Comparison of ENCODE assay signal across 7 cellular contexts in the genomic region with DNA sequence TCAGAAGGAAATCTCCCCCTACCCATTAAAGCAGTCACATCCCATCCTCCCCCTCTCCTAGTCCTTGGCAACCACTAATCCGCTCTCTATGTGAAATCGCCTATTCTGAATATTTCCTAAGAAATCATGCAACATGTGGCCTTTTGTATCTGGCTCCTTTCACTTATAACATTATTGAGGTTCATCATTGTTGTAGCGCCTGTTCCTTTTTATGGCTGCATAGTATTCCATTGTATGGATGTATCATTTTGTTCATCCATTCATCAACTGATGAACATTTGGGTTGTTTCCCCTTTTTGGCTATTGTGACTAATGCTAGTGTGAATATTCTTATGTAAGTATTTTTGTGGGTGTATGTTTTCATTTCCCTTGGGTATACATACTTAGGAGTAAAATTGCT. TPM values are rescaled to one million over a fixed set of nuclear protein-coding genes. Genes with fewer than 3 reads are reported as not detected.
A peak's percentile ranks its signal among the peaks of the same experiment; 100 is the strongest.
DNase-seq lines count a peak whose midpoint lies in the region; ATAC-seq and TF ChIP-seq lines count a peak whose summit lies in the region.
"Not testable (repeated sequence)": the region's sequence is repeated elsewhere in the genome, so short reads cannot be mapped to it uniquely, and the experiment has no call there.

No MANE protein-coding gene starts in this region.

- H3K9me3 ChIP-seq in CD4-positive, alpha-beta T cell (ENCODE audit: control insufficient read depth, low read length), result not testable (repeated sequence)

- peaks cover 84% of the 10 kb centered on the region for H3K4me1 Mint-ChIP-seq in CD4-positive, alpha-beta T cell (ENCODE audit: low read depth)
- H3K4me1 Mint-ChIP-seq in HFFc6 (ENCODE audit: low read depth) (peaks cover 47% of the 10 kb centered on the region), brain (peaks cover 78% of the 10 kb centered on the region), immature natural killer cell (peaks cover 60 to 80% of the 10 kb centered on the region in 2 donors), neural crest cell (peaks cover 24% of the 10 kb centered on the region)
- peaks cover 45% of the 10 kb centered on the region for H3K4me1 Mint-ChIP-seq in T-helper 1 cell treated with Interleukin-12 subunit alpha and Interleukin-12 subunit beta and Interleukin-4 antibody, amounts not matched to agents 30 μg/mL and 1 μg/mL, for 36 hours (ENCODE audit: low read depth)
- peaks cover 68% of the 10 kb centered on the region for H3K4me1 Mint-ChIP-seq in activated T-cell treated with anti-CD3 and anti-CD28 coated beads, Interleukin-2, amount 50 U/mL, for 72 hours (ENCODE audit: low read depth)

- not testable (repeated sequence) for H3K27me3 ChIP-seq in CD4-positive, alpha-beta T cell (ENCODE audit: control insufficient read depth, insufficient read depth, low read length)

- peak overlapping the region; percentile 87 for H3K27ac Mint-ChIP-seq in CD4-positive, alpha-beta T cell
- not testable (repeated sequence) for H3K27ac Mint-ChIP-seq in HFFc6; activated T-cell treated with anti-CD3 and anti-CD28 coated beads, Interleukin-2, amount 50 U/mL, for 72 hours; neural crest cell (ENCODE audit: unreplicated experiment)
- peak overlapping the region; percentile 49 for H3K27ac Mint-ChIP-seq in T-helper 1 cell treated with Interleukin-12 subunit alpha and Interleukin-12 subunit beta and Interleukin-4 antibody, amounts not matched to agents 30 μg/mL and 1 μg/mL, for 36 hours
- H3K27ac Mint-ChIP-seq in brain, result peak overlapping the region in 1 of 5 experiments; percentile 44
- H3K27ac Mint-ChIP-seq in immature natural killer cell, result peak overlapping the region in 4 of 6 donors; percentile 41 to 93 (median 58)

- CTCF ChIA-PET in CD4-positive, alpha-beta T cell (lab: Charles Lee), result not testable (repeated sequence)

- H3K4me3 Mint-ChIP-seq in CD4-positive, alpha-beta T cell, result peak overlapping the region; percentile 75
- H3K4me3 Mint-ChIP-seq in HFFc6 (peak overlapping the region; percentile 56), brain (peak overlapping the region; percentile 84 to 92 (median 89)), immature natural killer cell (peak overlapping the region; percentile 67 to 98 (median 71)), neural crest cell (peak overlapping the region; percentile 81)
- H3K4me3 Mint-ChIP-seq in T-helper 1 cell treated with Interleukin-12 subunit alpha and Interleukin-12 subunit beta and Interleukin-4 antibody, amounts not matched to agents 30 μg/mL and 1 μg/mL, for 36 hours, result peak overlapping the region; percentile 81
- peak overlapping the region; percentile 44 to 79 for H3K4me3 Mint-ChIP-seq in activated T-cell treated with anti-CD3 and anti-CD28 coated beads, Interleukin-2, amount 50 U/mL, for 72 hours

- not testable (repeated sequence) for H3K27me3 Mint-ChIP-seq in CD4-positive, alpha-beta T cell; HFFc6 (ENCODE audit: insufficient read depth); T-helper 1 cell treated with Interleukin-12 subunit alpha and Interleukin-12 subunit beta and Interleukin-4 antibody, amounts not matched to agents 30 μg/mL and 1 μg/mL, for 36 hours (ENCODE audit: low read depth); activated T-cell treated with anti-CD3 and anti-CD28 coated beads, Interleukin-2, amount 50 U/mL, for 72 hours (ENCODE audit: low read depth); brain; neural crest cell (ENCODE audit: low read depth)
- H3K27me3 Mint-ChIP-seq in immature natural killer cell (ENCODE audit: low read depth in 3 of 3), result peaks cover 9 to 19% (median 12%) of the 10 kb centered on the region in 3 donors

- not testable (repeated sequence) for H3K9me3 Mint-ChIP-seq in CD4-positive, alpha-beta T cell; HFFc6; activated T-cell treated with anti-CD3 and anti-CD28 coated beads, Interleukin-2, amount 50 U/mL, for 72 hours; brain; immature natural killer cell
- peaks cover 13% of the 10 kb centered on the region for H3K9me3 Mint-ChIP-seq in T-helper 1 cell treated with Interleukin-12 subunit alpha and Interleukin-12 subunit beta and Interleukin-4 antibody, amounts not matched to agents 30 μg/mL and 1 μg/mL, for 36 hours
- peaks cover 10% of the 10 kb centered on the region for H3K9me3 Mint-ChIP-seq in neural crest cell

- POLR2A ChIA-PET in CD4-positive, alpha-beta T cell (lab: Charles Lee), result not testable (repeated sequence)

- not testable (repeated sequence) for TF ChIP-seq CTCF in CD4-positive, alpha-beta T cell (IDR thresholded peaks at IDR 0.05); HFFc6 (IDR thresholded peaks at IDR 0.05); brain (conservative IDR thresholded peaks at IDR 0.05); neural crest cell (conservative IDR thresholded peaks at IDR 0.05)

- peaks cover 71% of the 10 kb centered on the region for H3K36me3 Mint-ChIP-seq in CD4-positive, alpha-beta T cell (ENCODE audit: low read depth)
- H3K36me3 Mint-ChIP-seq in HFFc6 (ENCODE audit: low read depth) (peaks cover 29% of the 10 kb centered on the region), brain (peaks cover 40% of the 10 kb centered on the region), neural crest cell (ENCODE audit: low read depth) (peaks cover 23% of the 10 kb centered on the region)
- H3K36me3 Mint-ChIP-seq in T-helper 1 cell treated with Interleukin-12 subunit alpha and Interleukin-12 subunit beta and Interleukin-4 antibody, amounts not matched to agents 30 μg/mL and 1 μg/mL, for 36 hours (ENCODE audit: low read depth), result peaks cover 32% of the 10 kb centered on the region
- H3K36me3 Mint-ChIP-seq in activated T-cell treated with anti-CD3 and anti-CD28 coated beads, Interleukin-2, amount 50 U/mL, for 72 hours (ENCODE audit: insufficient read depth in 2 of 2), result peaks cover 12 to 24% of the 10 kb centered on the region in 2 donors
- not testable (repeated sequence) for H3K36me3 Mint-ChIP-seq in immature natural killer cell

- H3K27ac ChIP-seq in CD4-positive, alpha-beta T cell (ENCODE audit: low read depth, low read length), result not testable (repeated sequence)

- not testable (repeated sequence) for DNase-seq in CD4-positive, alpha-beta T cell; HFFc6; activated T-cell treated with anti-CD3 and anti-CD28 coated beads, Interleukin-2, amount 50 U/mL, for 72 hours; immature natural killer cell; neural crest cell (ENCODE audit: low read depth, low spot score)

- not testable (repeated sequence) for ATAC-seq in CD4-positive, alpha-beta T cell (ENCODE audit: poor library complexity); activated T-cell treated with anti-CD3 and anti-CD28 coated beads, Interleukin-2, amount 50 U/mL, for 72 hours (replicated peaks in 1 of 2)

- intact Hi-C loops in CD4-positive, alpha-beta T cell (cut with DNase I, micrococcal nuclease), result not testable (repeated sequence)

RNA-seq across cellular contexts. Expression of gene FRG1, which starts 1.7 kb away (rescaled TPM):
- total RNA-seq in CD4-positive, alpha-beta T cell, result 10 to 100 TPM; 48.7 to 49.0 TPM
- total RNA-seq in HFFc6 (2021; fragmentation: NEBNext Ultra II Directional; extraction: Animal tissue kit (Norgen Biotek cat#: 25700)), result 10 to 100 TPM; 30.3 to 46.1 (median 37.2) TPM
- total RNA-seq in activated T-cell treated with anti-CD3 and anti-CD28 coated beads, Interleukin-2, amount 50 U/mL, for 72 hours, result 10 to 100 TPM; 75.4 to 76.7 TPM
- 26.2 TPM for polyA plus RNA-seq in brain (ENCODE audit: insufficient read depth, low read depth, low replicate concordance)
- polyA plus RNA-seq in immature natural killer cell, result 10 to 100 TPM; 54.9 to 68.9 (median 67.3) TPM
- 41.5 and 45.2 TPM in 2 replicates for total RNA-seq in neural crest cell
